In the genomic region with DNA sequence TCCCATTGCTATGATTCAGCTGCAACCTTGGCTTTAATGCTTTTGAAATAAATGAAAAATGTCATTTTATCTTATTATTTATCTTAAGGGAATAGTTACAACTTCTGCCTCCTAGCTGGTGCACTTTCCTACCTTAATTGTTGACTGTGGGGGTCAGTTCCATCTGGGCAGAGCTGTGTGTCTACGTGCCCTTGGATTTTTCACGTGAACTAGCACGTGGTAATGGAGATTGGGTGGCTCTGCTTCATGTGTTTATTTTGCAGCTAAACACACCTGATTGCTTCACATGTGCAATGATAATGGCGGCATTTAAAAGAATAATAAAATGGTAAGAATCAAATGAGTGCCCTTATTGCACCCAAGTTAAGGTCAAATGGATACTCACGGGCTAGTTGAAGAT, we compare ENCODE assay signal across 1 cellular context.
TF ChIP-seq lines count a peak whose summit lies in the region.

No MANE protein-coding gene starts in this region.

TF ChIP-seq in H1, 55 proteins besides CTCF, POLR2A, EP300 and RAD21:
- TF ChIP-seq NRF1 (IDR thresholded peaks at IDR 0.05; ENCODE audit: low read depth, low read length): no peak
- no peak for TF ChIP-seq CBX5 (IDR thresholded peaks at IDR 0.05; ENCODE audit: low read depth, low read length)
- TF ChIP-seq, protein P1, sequence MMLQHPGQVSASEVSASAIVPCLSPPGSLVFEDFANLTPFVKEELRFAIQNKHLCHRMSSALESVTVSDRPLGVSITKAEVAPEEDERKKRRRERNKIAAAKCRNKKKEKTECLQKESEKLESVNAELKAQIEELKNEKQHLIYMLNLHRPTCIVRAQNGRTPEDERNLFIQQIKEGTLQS (IDR thresholded peaks at IDR 0.05; ENCODE audit: insufficient read depth, low read depth, low read length): no peak
- TF ChIP-seq TCF12 (IDR thresholded peaks at IDR 0.05; ENCODE audit: low read depth, low read length): no peak
- no peak for TF ChIP-seq CREB1 (IDR thresholded peaks at IDR 0.05)
- no peak for TF ChIP-seq CBX8 (IDR thresholded peaks at IDR 0.05; ENCODE audit: borderline replicate concordance, low read depth, low read length)
- no peak for TF ChIP-seq RBBP5 (IDR thresholded peaks at IDR 0.05; ENCODE audit: borderline replicate concordance, low read depth, low read length)
- TF ChIP-seq SUZ12 (IDR thresholded peaks at IDR 0.05; ENCODE audit: low read length): no peak
- TF ChIP-seq KDM1A (IDR thresholded peaks at IDR 0.05; ENCODE audit: borderline replicate concordance, low read length): no peak
- TF ChIP-seq HDAC2 (IDR thresholded peaks at IDR 0.05; ENCODE audit: borderline replicate concordance in 1 of 2, low read depth in 2 of 2, low read length in 2 of 2): no peak
- TF ChIP-seq NANOG (IDR thresholded peaks at IDR 0.05; ENCODE audit: insufficient read depth, low read depth, low read length, poor library complexity, severe bottlenecking): no peak
- TF ChIP-seq TEAD4 (IDR thresholded peaks at IDR 0.05; ENCODE audit: low read depth, low read length): no peak
- no peak for TF ChIP-seq FOSL1 (IDR thresholded peaks at IDR 0.05; ENCODE audit: insufficient read depth, low read depth, low read length)
- TF ChIP-seq SP4 (IDR thresholded peaks at IDR 0.05; ENCODE audit: low read length): no peak
